24 cellular contexts compared by ENCODE assay signal in genomic region chr2:235047171-235048160, GRCh38.
DNase-seq lines count a peak whose midpoint lies in the region; ATAC-seq and TF ChIP-seq lines count a peak whose summit lies in the region.
"Had no signal": no experiment of that assay in that cellular context is flagged by ENCODE, and none has a peak within 500 bp of the region (broad histone marks: within the 10 kb centered on the region; RNA-seq: fewer than 3 reads in every experiment).

No MANE protein-coding gene starts in this region.

- ATAC-seq in sciatic nerve (no peak), GM21423 (IDR thresholded peaks at IDR 0.05; ENCODE audit: unreplicated experiment) (no peak)
- ATAC-seq: activated CD8-positive, alpha-beta memory T cell treated with anti-CD3 and anti-CD28 coated beads, Interleukin-2, amount 10 ng/mL, durations not matched to agents 7 days and 5 days; activated T-helper 17 cell treated with anti-CD3 and anti-CD28 coated beads, Interleukin-2, amount 50 U/mL, for 72 hours; left lung; stimulated activated naive CD8-positive, alpha-beta T cell treated with anti-CD3 and anti-CD28 coated beads, Interleukin-15, amount 100 ng/mL, for 72 hours had no signal

- H3K9ac ChIP-seq in liver (ENCODE audit: low read depth in 1 of 2, low read length in 2 of 2): no peak overlapping the region
- H3K9ac ChIP-seq: SK-N-SH had no signal

- in situ Hi-C loops in KBM-7 (cut with MboI; ENCODE audit: low pct_unique_long_range_greater_than_20kb, low sequenced_read_pairs): no loop called here

- peaks cover 4 to 10% (median 6%) of the 10 kb centered on the region in 4 donors for H3K36me3 ChIP-seq in liver (ENCODE audit: control insufficient read depth in 4 of 4, insufficient read depth in 3 of 4, low read depth in 1 of 4, low read length in 3 of 4)

- TF ChIP-seq CTCF in C4-2B (conservative IDR thresholded peaks at IDR 0.05): no peak
- no peak for TF ChIP-seq CTCF in liver (IDR thresholded peaks at IDR 0.05; ENCODE audit: low read depth, low read length, missing input control)

- no peaks in the 10 kb centered on the region for H3K9me3 ChIP-seq in liver (ENCODE audit: control insufficient read depth in 4 of 4, low read length in 3 of 4)
- H3K9me3 ChIP-seq: left lung, SK-N-SH had no signal

- no peak for TF ChIP-seq RAD21 in liver (IDR thresholded peaks at IDR 0.05)

- peak overlapping the region; percentile 99 for H3K27ac ChIP-seq in C4-2B
- H3K27ac ChIP-seq in liver (ENCODE audit: low read depth in 1 of 2, low read length in 2 of 2): peak overlapping the region; percentile 88 to 89
- H3K27ac ChIP-seq: left lung, WERI-Rb-1 had no signal

- intact Hi-C loops in sciatic nerve (cut with DNase I): no loop called here

- DNase-seq in KBM-7 (peak; percentile 7), sciatic nerve (ENCODE audit: low spot score) (peak; percentile 36), epidermal melanocyte (ENCODE audit: insufficient read length, low spot score) (no peak), NCI-H146 treated with DMSO at 0.1 percent for 48 hours (lab: John Stamatoyannopoulos, UW; ENCODE audit: unreplicated experiment) (no peak)
- DNase-seq: activated CD4-positive, alpha-beta T cell treated with anti-CD3 and anti-CD28 coated beads, Interleukin-2, amount 10 ng/mL, durations not matched to agents 7 days and 5 days; activated CD8-positive, alpha-beta memory T cell treated with anti-CD3 and anti-CD28 coated beads, Interleukin-2, amount 10 ng/mL, durations not matched to agents 7 days and 5 days; CD4-positive, alpha-beta memory T cell; cortex of kidney; GDM1; glutamatergic neuron; left lung; MM.1S; NCI-H1417 treated with DMSO at 0.1 percent for 48 hours; NCI-H510A; RPMI8226; SK-N-SH; stimulated activated CD4-positive, alpha-beta T cell treated with anti-CD3 and anti-CD28 coated beads, Interleukin-4, amount 100 ng/mL, for 4 hours; stimulated activated naive CD8-positive, alpha-beta T cell treated with anti-CD3 and anti-CD28 coated beads, Interleukin-15, amount 100 ng/mL, for 72 hours; T-helper 2 cell; WERI-Rb-1 had no signal

- peaks cover 19 to 50% (median 32%) of the 10 kb centered on the region in 4 donors for H3K4me1 ChIP-seq in liver (ENCODE audit: control insufficient read depth in 4 of 4, insufficient read depth in 4 of 4, low read length in 3 of 4)

- 95% methylated on average over 24 of the region's 24 CpGs for WGBS in liver

- no peaks in the 10 kb centered on the region for H3K27me3 ChIP-seq in liver (ENCODE audit: control insufficient read depth in 4 of 4, insufficient read depth in 4 of 4, low read length in 3 of 4)
- H3K27me3 ChIP-seq: left lung had no signal

- H3K4me3 ChIP-seq in liver (ENCODE audit: low read depth in 1 of 3, low read length in 3 of 3): no peak overlapping the region
- H3K4me3 ChIP-seq: left lung had no signal

TF ChIP-seq in liver, 16 proteins besides CTCF, POLR2A, EP300 and RAD21:
- no peak for TF ChIP-seq NR2F2 (IDR thresholded peaks at IDR 0.05)
- TF ChIP-seq MAX (IDR thresholded peaks at IDR 0.05): no peak
- TF ChIP-seq GABPA (IDR thresholded peaks at IDR 0.05 in 1 of 2, conservative IDR thresholded peaks at IDR 0.05 in 1 of 2): no peak
- no peak for TF ChIP-seq TAF1 (conservative IDR thresholded peaks at IDR 0.05)

Comparison
In these comparisons a context has a peak if more than half of its experiments do, and no peak if none do; other contexts are left out.
1. DNase-seq: peak in KBM-7 (single experiment) and sciatic nerve (single experiment); none in epidermal melanocyte (single experiment) and NCI-H146 treated with DMSO at 0.1 percent for 48 hours (single experiment).